In the genomic region with DNA sequence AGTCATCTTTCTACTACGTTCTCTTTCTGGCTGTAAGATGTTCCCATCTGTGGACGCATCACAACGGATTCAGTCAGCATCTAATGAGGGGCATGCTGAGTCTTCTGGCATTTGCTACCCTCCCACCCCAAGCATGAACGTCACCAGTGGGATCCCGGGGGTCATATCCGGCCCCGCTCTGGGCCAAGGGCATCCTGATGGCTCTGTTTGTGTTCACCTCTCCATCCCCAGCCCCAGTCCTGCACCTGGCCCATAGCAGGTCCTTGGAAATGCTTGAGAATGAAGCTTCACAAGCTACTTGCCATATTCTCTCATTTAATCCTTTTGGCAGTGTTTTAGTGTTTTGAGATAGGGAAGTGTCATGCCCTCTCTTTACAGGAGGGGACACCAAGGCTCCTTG, we compare ENCODE assay signal across 19 cellular contexts. TPM values are rescaled to one million over a fixed set of nuclear protein-coding genes. Genes with fewer than 3 reads are reported as not detected.
DNase-seq lines count a peak whose midpoint lies in the region; ATAC-seq and TF ChIP-seq lines count a peak whose summit lies in the region.
"Had no signal": no experiment of that assay in that cellular context is flagged by ENCODE, and none has a peak within 500 bp of the region (broad histone marks: within the 10 kb centered on the region; RNA-seq: fewer than 3 reads in every experiment).

No MANE protein-coding gene starts in this region.

- H3K14ac ChIP-seq in H9 (ENCODE audit: insufficient read depth, low read length): no peak overlapping the region

- no peak overlapping the region for H3K9ac ChIP-seq in H9 (ENCODE audit: extremely low read depth, insufficient read length, low read length)
- H3K9ac ChIP-seq: BLaER1 treated with 17β-estradiol and CSF1 and Interleukin-3, amounts not matched to agents 10 nM and 100 nM had no signal

- no peak overlapping the region for H3K56ac ChIP-seq in H9 (ENCODE audit: insufficient read length, low read depth, low read length)

- no peak for ATAC-seq in T-helper 17 cell
- no peak for ATAC-seq in GM21390 (IDR thresholded peaks at IDR 0.05; ENCODE audit: unreplicated experiment)
- ATAC-seq in HG03378 (IDR thresholded peaks at IDR 0.05; ENCODE audit: unreplicated experiment): no peak
- ATAC-seq: A549; CD8-positive, alpha-beta T cell had no signal

- no peak overlapping the region for H4K91ac ChIP-seq in H9 (ENCODE audit: insufficient read length, low read depth, low read length)

- no peak overlapping the region for H3K4me2 ChIP-seq in H9 (ENCODE audit: insufficient read depth, insufficient read length, low read length)
- H3K4me2 ChIP-seq: A549; BLaER1 treated with 17β-estradiol and CSF1 and Interleukin-3, amounts not matched to agents 10 nM and 100 nM had no signal

- H3K9me3 ChIP-seq in H9 (ENCODE audit: control insufficient read depth, low read depth, low read length) (peaks cover 6% of the 10 kb centered on the region), T-helper 17 cell (ENCODE audit: control insufficient read depth, low read length, poor library complexity, severe bottlenecking) (peaks cover 3% of the 10 kb centered on the region)

- peaks cover 13% of the 10 kb centered on the region for H3K27me3 Mint-ChIP-seq in H9 (ENCODE audit: low read depth)
- peaks cover 8% of the 10 kb centered on the region for H3K27me3 Mint-ChIP-seq in T-helper 17 cell

- H3K79me2 ChIP-seq in H9 (ENCODE audit: insufficient read depth, low read length): no peaks in the 10 kb centered on the region

- no peaks in the 10 kb centered on the region for H3K23me2 ChIP-seq in H9 (ENCODE audit: insufficient read length, low read depth, low read length, poor library complexity, severe bottlenecking)

- H2BK12ac ChIP-seq in H9 (ENCODE audit: insufficient read length, low read depth, low read length): no peak overlapping the region

- no peaks in the 10 kb centered on the region for H3K79me1 ChIP-seq in H9 (ENCODE audit: insufficient read depth, low read depth, low read length, poor library complexity, severe bottlenecking)

- H3K36me3 Mint-ChIP-seq in H9 (ENCODE audit: insufficient read depth in 1 of 3, low read depth in 3 of 3): peaks cover 4 to 18% (median 10%) of the 10 kb centered on the region in 3 experiments
- H3K36me3 Mint-ChIP-seq in T-helper 17 cell (ENCODE audit: low read depth): no peaks in the 10 kb centered on the region
- H3K36me3 Mint-ChIP-seq: CD8-positive, alpha-beta T cell had no signal

- H3K4me1 ChIP-seq in H9 (ENCODE audit: insufficient read depth, low read length): no peaks in the 10 kb centered on the region
- H3K4me1 ChIP-seq: A549; BLaER1 treated with 17β-estradiol and CSF1 and Interleukin-3, amounts not matched to agents 10 nM and 100 nM had no signal

- no peak overlapping the region for H3K4ac ChIP-seq in H9 (ENCODE audit: low read depth, low read length)

- no peak for TF ChIP-seq CTCF in H9 (conservative IDR thresholded peaks at IDR 0.05)

- H2BK20ac ChIP-seq in H9 (ENCODE audit: low read depth, low read length, poor library complexity, severe bottlenecking): no peak overlapping the region

- no peak overlapping the region for H2BK5ac ChIP-seq in H9 (ENCODE audit: insufficient read length, low read length)

- H3K18ac ChIP-seq in H9 (ENCODE audit: insufficient read length, low read depth, low read length): no peak overlapping the region

- H3K4me1 Mint-ChIP-seq in H9 (no peaks in the 10 kb centered on the region), T-helper 17 cell (peaks cover 3% of the 10 kb centered on the region)
- H3K4me1 Mint-ChIP-seq: B cell had no signal

- H3K27ac Mint-ChIP-seq in H9: 0 out of 7 replicates have a peak overlapping the region, but pooled peaks of 1 of the 3 experiments have one; percentile 63
- H3K27ac Mint-ChIP-seq in T-helper 17 cell: peak overlapping the region; percentile 1
- H3K27ac Mint-ChIP-seq: B cell; CD4-positive, alpha-beta T cell; CD8-positive, alpha-beta T cell had no signal

- H4K5ac ChIP-seq in H9 (ENCODE audit: insufficient read length, low read depth, low read length): no peak overlapping the region

- H3T11ph ChIP-seq in H9 (ENCODE audit: low read length): no peak overlapping the region

- WGBS in H9 (ENCODE audit: extremely low coverage, insufficient read length, low lambda C conversion rate): no CpG with 5 or more reads among the region's 7 CpGs

- H3K27ac ChIP-seq in H9 (ENCODE audit: insufficient read length, low read depth, low read length): no peak overlapping the region
- H3K27ac ChIP-seq: 22Rv1; A549; BLaER1 treated with 17β-estradiol and CSF1 and Interleukin-3, amounts not matched to agents 10 nM and 100 nM; C4-2B had no signal

- H3K4me3 Mint-ChIP-seq in H9 (no peak overlapping the region), T-helper 17 cell (no peak overlapping the region)
- H3K4me3 Mint-ChIP-seq: B cell; CD4-positive, alpha-beta T cell; CD8-positive, alpha-beta T cell had no signal

- no peaks in the 10 kb centered on the region for H4K20me1 ChIP-seq in H9 (ENCODE audit: control insufficient read depth, insufficient read depth, insufficient read length)
- H4K20me1 ChIP-seq: BLaER1 treated with 17β-estradiol and CSF1 and Interleukin-3, amounts not matched to agents 10 nM and 100 nM had no signal

- DNase-seq in activated CD8-positive, alpha-beta memory T cell treated with anti-CD3 and anti-CD28 coated beads for 24 hours: peak; percentile 21
- no peak for DNase-seq in activated CD8-positive, alpha-beta memory T cell treated with anti-CD3 and anti-CD28 coated beads, Interleukin-2, amount 50 U/mL, for 48 hours
- DNase-seq in H9: peak; percentile 5
- no peak for DNase-seq in T-helper 17 cell
- DNase-seq in ureter (ENCODE audit: low spot score): peak; percentile 10
- DNase-seq: AML-193; Caco-2; Calu3; CD4-positive, alpha-beta T cell; CD8-positive, alpha-beta T cell; DMS79 treated with DMSO at 0.1 percent for 48 hours; GF-D8 had no signal

- no peak overlapping the region for H3K23ac ChIP-seq in H9 (ENCODE audit: insufficient read length, low read depth, low read length)

- H3K9me3 Mint-ChIP-seq in H9: peaks cover 12 to 29% of the 10 kb centered on the region in 2 experiments; a peak in 4 of 5 replicates

- H2AFZ ChIP-seq in H9 (ENCODE audit: low read length): no peak overlapping the region

- H3K27me3 ChIP-seq in H9 (ENCODE audit: insufficient read depth, low read length): no peaks in the 10 kb centered on the region
- H3K27me3 ChIP-seq: BLaER1 treated with 17β-estradiol and CSF1 and Interleukin-3, amounts not matched to agents 10 nM and 100 nM had no signal

- no peak overlapping the region for H2AK5ac ChIP-seq in H9 (ENCODE audit: insufficient read length, low read length)

- no peak overlapping the region for H4K8ac ChIP-seq in H9 (replicated peaks; ENCODE audit: insufficient read length, low read depth, low read length)

- H2BK120ac ChIP-seq in H9 (ENCODE audit: low read depth, low read length, poor library complexity, severe bottlenecking): no peak overlapping the region

- H2BK15ac ChIP-seq in H9 (ENCODE audit: low read depth, low read length): no peak overlapping the region

RNA-seq across cellular contexts. Expression of gene APCDD1L, which starts 14.9 kb away (rescaled TPM):
- total RNA-seq in H9 (2021): 0.68 and 1.1 TPM in 2 replicates
- not detected for total RNA-seq in T-helper 17 cell
- 2.3 TPM for total RNA-seq in ureter
- total RNA-seq: B cell; Caco-2; Calu3; CD4-positive, alpha-beta T cell; CD8-positive, alpha-beta T cell had no signal

Comparison
In these comparisons a context has a peak if more than half of its experiments do, and no peak if none do; other contexts are left out.
1. DNase-seq: peak in activated CD8-positive, alpha-beta memory T cell treated with anti-CD3 and anti-CD28 coated beads for 24 hours (single experiment), H9 (single experiment) and ureter (single experiment); none in activated CD8-positive, alpha-beta memory T cell treated with anti-CD3 and anti-CD28 coated beads, Interleukin-2, amount 50 U/mL, for 48 hours (single experiment) and T-helper 17 cell (0 of 3).